25 cellular contexts compared by ENCODE assay signal in the genomic region with DNA sequence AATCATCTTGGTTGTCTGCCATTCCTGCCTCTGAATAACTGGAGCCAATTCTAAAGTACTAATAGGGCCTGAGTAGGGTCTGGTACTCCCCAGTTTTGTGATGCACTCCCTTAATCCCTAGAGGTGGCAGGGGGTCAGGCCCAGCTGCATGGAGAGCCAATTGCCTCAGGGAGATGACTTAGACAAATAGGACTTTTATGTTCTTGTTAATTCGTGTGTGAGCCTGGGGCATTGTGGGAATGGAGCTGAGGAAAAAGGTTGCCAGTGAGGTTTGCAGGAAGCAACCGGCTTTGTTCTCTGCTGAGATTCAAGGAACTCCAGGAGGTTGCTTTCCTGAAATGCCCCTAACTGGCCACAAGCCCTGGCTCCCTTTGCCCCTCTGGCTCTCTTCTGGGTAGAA. TPM values are rescaled to one million over a fixed set of nuclear protein-coding genes. Genes with fewer than 3 reads are reported as not detected.
A peak's percentile ranks its signal among the peaks of the same experiment; 100 is the strongest.
DNase-seq lines count a peak whose midpoint lies in the region; ATAC-seq and TF ChIP-seq lines count a peak whose summit lies in the region.
"Had no signal": no experiment of that assay in that cellular context is flagged by ENCODE, and none has a peak within 500 bp of the region (broad histone marks: within the 10 kb centered on the region; RNA-seq: fewer than 3 reads in every experiment).

No MANE protein-coding gene starts in this region.

- H3K27me3 ChIP-seq in mammary epithelial cell (ENCODE audit: insufficient read depth, low read length) (no peaks in the 10 kb centered on the region), ectodermal cell (ENCODE audit: control insufficient read depth, insufficient read depth, low read length, poor library complexity, severe bottlenecking) (no peaks in the 10 kb centered on the region), SK-N-SH (ENCODE audit: insufficient read depth) (peaks cover 21% of the 10 kb centered on the region)
- H3K27me3 ChIP-seq: BLaER1 treated with 17β-estradiol and CSF1 and Interleukin-3, amounts not matched to agents 10 nM and 100 nM had no signal

- in situ Hi-C loops in mammary epithelial cell (cut with MboI; ENCODE audit: low sequenced_read_pairs in 2 of 2) = no loop called here

- no peaks in the 10 kb centered on the region for H3K4me1 Mint-ChIP-seq in MCF 10A (ENCODE audit: insufficient read depth, unreplicated experiment)
- H3K4me1 Mint-ChIP-seq in WTC11 = peaks cover 16% of the 10 kb centered on the region
- H3K4me1 Mint-ChIP-seq: CD4-positive, alpha-beta memory T cell had no signal

- no peaks in the 10 kb centered on the region for H3K9me2 ChIP-seq in SK-N-SH

- intact Hi-C loops in MCF 10A (cut with micrococcal nuclease) = no loop called here
- intact Hi-C loops in mammary epithelial cell (cut with micrococcal nuclease) = loop anchor here (10.0 kb wide), 1 partner anchor 50 kb away; no protein-coding TSS in a partner anchor

- peaks cover 54% of the 10 kb centered on the region for H3K27me3 Mint-ChIP-seq in MCF 10A (ENCODE audit: insufficient read depth, unreplicated experiment)
- peaks cover 15% of the 10 kb centered on the region for H3K27me3 Mint-ChIP-seq in WTC11 (ENCODE audit: low read depth)

- H3K9ac ChIP-seq in mammary epithelial cell (ENCODE audit: insufficient read depth, low read length) = no peak overlapping the region
- H3K9ac ChIP-seq in SK-N-SH = no peak overlapping the region
- H3K9ac ChIP-seq: BLaER1 treated with 17β-estradiol and CSF1 and Interleukin-3, amounts not matched to agents 10 nM and 100 nM; GM23248 had no signal

- CTCF ChIA-PET in MCF 10A (lab: Yijun Ruan, JAX) (interaction anchor here (1.2 kb wide), 1 partner anchor 417 kb away, joined by 3 read pairs; no protein-coding TSS in a partner anchor), mammary epithelial cell (lab: Charles Lee; ENCODE audit: low non-redundant PET) (interaction anchor here (0.6 to 1.1 kb wide), 2 partner anchors 25 to 58 kb away, joined by 3 to 8 read pairs; no protein-coding TSS in a partner anchor), SK-N-SH (lab: Yijun Ruan, JAX) (interaction anchor here (1.2 to 1.8 kb wide), 2 partner anchors 47 to 58 kb away, joined by 3 to 5 read pairs; no protein-coding TSS in a partner anchor), WTC11 (lab: Charles Lee) (interaction anchor here (0.9 to 1.8 kb wide), 4 partner anchors 9 to 128 kb away, joined by 3 to 8 read pairs (median 6); no protein-coding TSS in a partner anchor)

- WGBS in mammary epithelial cell (ENCODE audit: low coverage, missing lambda C conversion rate) = 0% methylated on average over 2 of the region's 2 CpGs
- 32 to 38% methylated on average over 2 of the region's 2 CpGs for WGBS in ectodermal cell, 2 experiments
- WGBS in SK-N-SH (ENCODE audit: low lambda C conversion rate) = 0% methylated on average over 2 of the region's 2 CpGs

- no peak overlapping the region for H2AFZ ChIP-seq in mammary epithelial cell (ENCODE audit: low read depth, low read length)
- no peak overlapping the region for H2AFZ ChIP-seq in SK-N-SH (ENCODE audit: low read depth)
- H2AFZ ChIP-seq: GM23248 had no signal

- TF ChIP-seq EP300 in SK-N-SH (IDR thresholded peaks at IDR 0.05; ENCODE audit: borderline replicate concordance in 1 of 2, low read depth in 1 of 2, low read length in 1 of 2) = no peak

- dilution Hi-C loops in mammary epithelial cell (cut with HindIII; ENCODE audit: low sequenced_read_pairs) = no loop called here

- H3K27ac ChIP-seq in mammary epithelial cell (ENCODE audit: insufficient read depth, low read depth, low read length) (no peak overlapping the region), ectodermal cell (ENCODE audit: insufficient read depth, low read depth, low read length, poor library complexity, severe bottlenecking) (peak overlapping the region; percentile 36), SK-N-SH (ENCODE audit: low read depth in 2 of 2, low read length in 1 of 2) (no peak overlapping the region)
- H3K27ac ChIP-seq: 22Rv1; BLaER1 treated with 17β-estradiol and CSF1 and Interleukin-3, amounts not matched to agents 10 nM and 100 nM; GM23248; SJSA1 had no signal

- H3K4me3 Mint-ChIP-seq in MCF 10A (ENCODE audit: unreplicated experiment) = no peak overlapping the region
- no peak overlapping the region for H3K4me3 Mint-ChIP-seq in WTC11
- H3K4me3 Mint-ChIP-seq: CD4-positive, alpha-beta memory T cell had no signal

- ATAC-seq in HG03135 (IDR thresholded peaks at IDR 0.05; ENCODE audit: unreplicated experiment) = no peak
- ATAC-seq in WTC11 = no peak; the same call in none of the 2 replicates
- ATAC-seq: Right ventricle myocardium inferior had no signal

- no peak overlapping the region for H3K4me3 ChIP-seq in mammary epithelial cell (replicated peaks in 1 of 3; ENCODE audit: insufficient read depth in 1 of 3, low read depth in 2 of 3, low read length in 3 of 3)
- no peak overlapping the region for H3K4me3 ChIP-seq in ectodermal cell (ENCODE audit: insufficient read depth, low read depth, low read length)
- no peak overlapping the region for H3K4me3 ChIP-seq in SK-N-SH (ENCODE audit: low read depth in 2 of 2, low read length in 1 of 2)
- H3K4me3 ChIP-seq: BLaER1 treated with 17β-estradiol and CSF1 and Interleukin-3, amounts not matched to agents 10 nM and 100 nM; GM23248; SJSA1 had no signal

- no peaks in the 10 kb centered on the region for H3K4me1 ChIP-seq in mammary epithelial cell (ENCODE audit: insufficient read depth, low read length)
- H3K4me1 ChIP-seq in ectodermal cell (ENCODE audit: control insufficient read depth, insufficient read depth, low read length) = peaks cover 4% of the 10 kb centered on the region
- 0 out of 4 replicates have a peak, but pooled peaks cover 0 to 3% of the 10 kb centered on the region in 2 experiments for H3K4me1 ChIP-seq in SK-N-SH (ENCODE audit: control insufficient read depth in 1 of 2, insufficient read depth in 2 of 2, low read depth in 1 of 2, low read length in 1 of 2)
- H3K4me1 ChIP-seq: Caco-2 had no signal

- DNase-seq in MCF 10A (ENCODE audit: unreplicated experiment) (peak; percentile 5), mammary epithelial cell (no peak), islet precursor cell (peak; percentile 75), renal cortical epithelial cell (ENCODE audit: low read depth) (peak; percentile 53), SK-N-SH (no peak), WTC11 (ENCODE audit: low spot score) (no peak)
- DNase-seq: ACHN; Caco-2; CD4-positive, alpha-beta memory T cell; DMS 273 treated with DMSO at 0.1 percent for 48 hours; DND-41; GM23248; IMR-90; NCI-H1694; NCI-H2081; NCI-H446 treated with DMSO at 0.1 percent for 48 hours; NCI-H526 treated with DMSO at 0.1 percent for 48 hours had no signal

- BruUV-seq in MCF 10A (replicated peaks; lab: Mats Ljungman, UMichigan) (no TSS peak), mammary epithelial cell (replicated peaks; lab: Mats Ljungman, UMichigan) (no TSS peak)

- H3K36me3 ChIP-seq in mammary epithelial cell (ENCODE audit: insufficient read depth, low read length) (no peaks in the 10 kb centered on the region), ectodermal cell (ENCODE audit: control insufficient read depth, insufficient read depth, low read length) (no peaks in the 10 kb centered on the region), SK-N-SH (replicated peaks in 1 of 2; ENCODE audit: control insufficient read depth in 1 of 2, insufficient read depth in 2 of 2, low read length in 1 of 2) (no peaks in the 10 kb centered on the region)
- H3K36me3 ChIP-seq: BLaER1 treated with 17β-estradiol and CSF1 and Interleukin-3, amounts not matched to agents 10 nM and 100 nM; SJSA1 had no signal

- no peak for TF ChIP-seq RAD21 in SK-N-SH (IDR thresholded peaks at IDR 0.05; ENCODE audit: low read length)

- H3K9me3 Mint-ChIP-seq in MCF 10A (ENCODE audit: unreplicated experiment) (no peaks in the 10 kb centered on the region), WTC11 (no peaks in the 10 kb centered on the region)
- H3K9me3 Mint-ChIP-seq: CD4-positive, alpha-beta memory T cell had no signal

- H4K20me1 ChIP-seq in mammary epithelial cell (ENCODE audit: insufficient read depth, low read length) (no peaks in the 10 kb centered on the region), SK-N-SH (ENCODE audit: insufficient read depth) (no peaks in the 10 kb centered on the region)
- H4K20me1 ChIP-seq: BLaER1 treated with 17β-estradiol and CSF1 and Interleukin-3, amounts not matched to agents 10 nM and 100 nM had no signal

- no peaks in the 10 kb centered on the region for H3K36me3 Mint-ChIP-seq in MCF 10A (ENCODE audit: insufficient read depth, unreplicated experiment)
- H3K36me3 Mint-ChIP-seq in WTC11 = no peaks in the 10 kb centered on the region
- H3K36me3 Mint-ChIP-seq: CD4-positive, alpha-beta memory T cell had no signal

- H3K27ac Mint-ChIP-seq in MCF 10A (ENCODE audit: low read depth, unreplicated experiment) = no peak overlapping the region
- H3K27ac Mint-ChIP-seq in WTC11 = no peak overlapping the region
- H3K27ac Mint-ChIP-seq: CD4-positive, alpha-beta memory T cell had no signal

- H3K9me3 ChIP-seq in mammary epithelial cell (replicated peaks; ENCODE audit: insufficient read depth, low read length) (no peaks in the 10 kb centered on the region), ectodermal cell (ENCODE audit: control insufficient read depth, low read length) (no peaks in the 10 kb centered on the region), SK-N-SH (no peaks in the 10 kb centered on the region)
- H3K9me3 ChIP-seq: Caco-2, SJSA1 had no signal

- TF ChIP-seq CTCF in MCF 10A (IDR thresholded peaks at IDR 0.05; ENCODE audit: unreplicated experiment) (no peak), mammary epithelial cell (conservative IDR thresholded peaks at IDR 0.05 in 1 of 2, IDR thresholded peaks at IDR 0.05 in 1 of 2; ENCODE audit: extremely low read depth in 1 of 2, insufficient read depth in 1 of 2, low read depth in 1 of 2, low read length in 2 of 2) (no peak), SK-N-SH (IDR thresholded peaks at IDR 0.05) (no peak), WTC11 (IDR thresholded peaks at IDR 0.05) (no peak)

- H3K4me2 ChIP-seq in mammary epithelial cell (ENCODE audit: insufficient read depth, low read depth, low read length) (no peak overlapping the region), SK-N-SH (no peak overlapping the region)

- H3F3A ChIP-seq in SK-N-SH (replicated peaks; ENCODE audit: insufficient read depth) = no peaks in the 10 kb centered on the region

- no peaks in the 10 kb centered on the region for H3K79me2 ChIP-seq in mammary epithelial cell (ENCODE audit: insufficient read depth, low read length)
- no peaks in the 10 kb centered on the region for H3K79me2 ChIP-seq in SK-N-SH (ENCODE audit: insufficient read depth)

- POLR2A ChIA-PET in MCF 10A (lab: Yijun Ruan, JAX) (no interaction called here), SK-N-SH (lab: Yijun Ruan, JAX) (no interaction called here), WTC11 (lab: Charles Lee) (no interaction called here)

RNA-seq across cellular contexts. Expression of gene DCD, which starts 6.8 kb away (rescaled TPM):
- not detected in 2 replicates for total RNA-seq in MCF 10A (2022)
- total RNA-seq in mammary epithelial cell = not detected
- polyA plus RNA-seq in mammary epithelial cell = not detected
- not detected for polyA minus RNA-seq in mammary epithelial cell
- polyA plus RNA-seq in ectodermal cell (2013, experiment 1 of 4) = not detected
- not detected for polyA plus RNA-seq in ectodermal cell (2013, experiment 2 of 4)
- not detected for polyA plus RNA-seq in ectodermal cell (2013, experiment 3 of 4)
- not detected for polyA plus RNA-seq in ectodermal cell (2013, experiment 4 of 4)
- total RNA-seq in renal cortical epithelial cell = not detected in 2 replicates
- not detected in 2 replicates for polyA plus RNA-seq in SK-N-SH (2012; rRNA removed)
- polyA plus RNA-seq in SK-N-SH (2012; cell fraction: cytosol; rRNA removed) = not detected in 2 replicates
- not detected in 2 replicates for polyA plus RNA-seq in SK-N-SH (2012; cell fraction: nucleus; rRNA removed)
- total RNA-seq in WTC11 (2021) = not detected in 3 replicates
- total RNA-seq: Caco-2; CD4-positive, alpha-beta memory T cell; G401; GM23248; IMR-90; M059J; Right ventricle myocardium inferior; SJSA1 had no signal
- polyA plus RNA-seq: CD4-positive, alpha-beta memory T cell; GM23248; IMR-90 had no signal

RNA-seq across cellular contexts. Expression of gene LACRT, which starts 20.2 kb away (rescaled TPM):
- total RNA-seq in MCF 10A (2022) (not detected in 2 replicates), mammary epithelial cell (not detected), renal cortical epithelial cell (not detected in 2 replicates), WTC11 (2021) (not detected in 3 replicates)
- polyA plus RNA-seq in mammary epithelial cell (not detected), SK-N-SH (2012; rRNA removed) (not detected in 2 replicates)
- polyA minus RNA-seq in mammary epithelial cell = not detected
- polyA plus RNA-seq in ectodermal cell (2013, experiment 1 of 4) = not detected
- not detected for polyA plus RNA-seq in ectodermal cell (2013, experiment 2 of 4)
- not detected for polyA plus RNA-seq in ectodermal cell (2013, experiment 3 of 4)
- not detected for polyA plus RNA-seq in ectodermal cell (2013, experiment 4 of 4)
- polyA plus RNA-seq in SK-N-SH (2012; cell fraction: cytosol; rRNA removed) = not detected in 2 replicates
- polyA plus RNA-seq in SK-N-SH (2012; cell fraction: nucleus; rRNA removed) = not detected in 2 replicates
- total RNA-seq: Caco-2; CD4-positive, alpha-beta memory T cell; G401; GM23248; IMR-90; M059J; Right ventricle myocardium inferior; SJSA1 had no signal
- polyA plus RNA-seq: CD4-positive, alpha-beta memory T cell; GM23248; IMR-90 had no signal

Comparison
In these comparisons a context has a peak if more than half of its experiments do, and no peak if none do; other contexts are left out.
1. DNase-seq: peak in MCF 10A (single experiment), islet precursor cell (single experiment) and renal cortical epithelial cell (single experiment); none in mammary epithelial cell (single experiment), SK-N-SH (single experiment) and WTC11 (single experiment).